ENCODE assay signal across 2 cellular contexts in genomic region chr1:203476223-203476622, GRCh38.
A peak's percentile ranks its signal among the peaks of the same experiment; 100 is the strongest.
TF ChIP-seq lines count a peak whose summit lies in the region.

No MANE protein-coding gene starts in this region.

TF ChIP-seq in liver, 16 proteins besides CTCF, POLR2A, EP300 and RAD21:
- TF ChIP-seq NR2F2 (IDR thresholded peaks at IDR 0.05): peak; percentile 27
- no peak for TF ChIP-seq FOXA1 (IDR thresholded peaks at IDR 0.05)
- peak in 1 of 2 donors; percentile 11 for TF ChIP-seq RXRA (IDR thresholded peaks at IDR 0.05)

TF ChIP-seq in HepG2, 621 proteins besides CTCF, POLR2A, EP300 and RAD21:
- TF ChIP-seq PRDM4 (CRISPR knock-in tag; IDR thresholded peaks at IDR 0.05; ENCODE audit: borderline replicate concordance) (no peak), NFAT5 (CRISPR knock-in tag; IDR thresholded peaks at IDR 0.05) (no peak), PHF5A (CRISPR knock-in tag; IDR thresholded peaks at IDR 0.05; ENCODE audit: low read depth, unreplicated experiment) (no peak)
